Comparison of ENCODE assay signal across 21 cellular contexts in the genomic region with DNA sequence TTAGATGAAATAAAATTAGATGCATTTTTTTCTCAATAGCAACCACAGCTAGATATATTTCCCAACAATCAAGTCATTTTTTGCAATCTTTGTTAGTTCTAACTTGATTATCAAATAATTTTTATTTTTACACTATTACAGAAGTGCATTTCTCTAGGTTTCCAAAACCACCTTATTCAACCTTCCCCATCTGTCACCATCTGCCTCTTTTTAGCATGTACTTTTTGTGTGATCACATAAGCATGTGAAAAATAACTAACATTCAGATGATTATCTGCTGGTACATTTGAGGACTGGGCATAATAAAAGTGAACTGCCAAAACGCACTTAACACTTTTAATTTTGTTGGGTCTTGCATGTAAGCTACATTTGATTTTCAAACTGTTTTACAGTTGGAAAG.
"Had no signal": no experiment of that assay in that cellular context is flagged by ENCODE, and none has a peak within 500 bp of the region (broad histone marks: within the 10 kb centered on the region; RNA-seq: fewer than 3 reads in every experiment).

No MANE protein-coding gene starts in this region.

- DNase-seq: activated B cell treated with CpG ODN at 0.5 μM for 24 hours; activated CD4-positive, alpha-beta T cell treated with anti-CD3 and anti-CD28 coated beads, Interleukin-2, amount 50 U/mL, for 1 hour; activated CD8-positive, alpha-beta T cell treated with anti-CD3 and anti-CD28 coated beads for 36 hours; activated gamma-delta T cell treated with Interleukin-2 at 50 U/mL for 16 hours; activated naive CD4-positive, alpha-beta T cell treated with anti-CD3 and anti-CD28 coated beads, Interleukin-2, amount 50 U/mL, for 16 hours; activated T-cell treated with anti-CD3 and anti-CD28 coated beads, Interleukin-2, amount 50 U/mL, for 4 hours; amygdala; effector CD4-positive, alpha-beta T cell; foreskin keratinocyte; heart right ventricle; left ventricle myocardium inferior; mesendoderm; mucosa of descending colon; posterior cingulate gyrus; right cardiac atrium; spleen; stimulated activated naive CD4-positive, alpha-beta T cell; tibial artery; upper lobe of right lung had no signal

- ATAC-seq: activated CD8-positive, alpha-beta T cell treated with anti-CD3 and anti-CD28 coated beads for 36 hours; activated T-cell treated with anti-CD3 and anti-CD28 coated beads, Interleukin-2, amount 50 U/mL, for 4 hours; activated T-helper 17 cell treated with anti-CD3 and anti-CD28 coated beads, Interleukin-2, amount 50 U/mL, for 72 hours; foreskin keratinocyte; heart right ventricle; mucosa of descending colon; natural killer cell treated with Interleukin-12 subunit alpha and Interleukin-12 subunit beta and Interleukin-15 and Interleukin-18, amount 100 ng/mL, for 72 hours; right cardiac atrium; upper lobe of right lung had no signal
